Comparison of ENCODE assay signal across 23 cellular contexts in the genomic region with DNA sequence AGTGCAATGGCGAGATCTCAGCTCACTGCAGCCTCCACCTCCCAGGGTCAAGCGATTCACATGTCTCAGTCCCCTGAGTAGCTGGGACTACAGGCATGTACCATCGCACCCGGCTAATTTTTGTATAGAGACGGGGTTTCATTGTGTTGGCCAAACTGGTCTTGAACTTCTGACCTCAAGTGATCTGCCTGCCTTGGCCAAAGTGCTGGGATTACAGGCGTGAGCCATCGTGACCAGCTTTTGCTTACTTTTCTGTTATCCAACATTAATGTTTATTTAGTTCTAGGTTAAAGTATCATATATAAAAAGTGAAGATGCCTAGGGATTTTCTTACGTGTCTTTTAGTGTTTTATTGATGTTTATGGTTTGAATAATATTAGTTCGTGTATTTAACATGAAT. TPM values are rescaled to one million over a fixed set of nuclear protein-coding genes. Genes with fewer than 3 reads are reported as not detected.
"Had no signal": no experiment of that assay in that cellular context is flagged by ENCODE, and none has a peak within 500 bp of the region (broad histone marks: within the 10 kb centered on the region; RNA-seq: fewer than 3 reads in every experiment).

No MANE protein-coding gene starts in this region.

- H3K9me3 Mint-ChIP-seq: activated CD4-positive, alpha-beta memory T cell treated with anti-CD3 and anti-CD28 coated beads for 36 hours; activated naive CD4-positive, alpha-beta T cell treated with anti-CD3 and anti-CD28 coated beads for 36 hours; activated T-helper 2 cell treated with anti-CD3 and anti-CD28 coated beads, Interferon-gamma antibody, Interleukin-2, Interleukin-4, amounts not matched to agents 10 μg/mL and 5 μg/mL and 100 μg/mL, durations not matched to agents 14 hours and 24 hours and 36 hours; endodermal cell; nephron; stimulated activated effector memory CD8-positive, alpha-beta T cell treated with anti-CD3 and anti-CD28 coated beads, Interleukin-12 subunit alpha, Interleukin-12 subunit beta, amount 100 ng/mL, for 72 hours had no signal

- H3K4me1 Mint-ChIP-seq: activated CD8-positive, alpha-beta memory T cell treated with anti-CD3 and anti-CD28 coated beads, Interleukin-2, amount 10 ng/mL, durations not matched to agents 7 days and 5 days; endodermal cell; stimulated activated effector memory CD8-positive, alpha-beta T cell treated with anti-CD3 and anti-CD28 coated beads, Interleukin-12 subunit alpha, Interleukin-12 subunit beta, amount 100 ng/mL, for 72 hours had no signal

- H3K4me3 ChIP-seq: ascending aorta, dorsolateral prefrontal cortex had no signal

- ATAC-seq: activated CD8-positive, alpha-beta memory T cell treated with anti-CD3 and anti-CD28 coated beads, Interleukin-2, amount 10 ng/mL, durations not matched to agents 7 days and 5 days; sciatic nerve; stimulated activated effector memory CD8-positive, alpha-beta T cell treated with anti-CD3 and anti-CD28 coated beads, Interleukin-12 subunit alpha, Interleukin-12 subunit beta, amount 100 ng/mL, for 72 hours had no signal

- H3K9me3 ChIP-seq: ascending aorta had no signal

- H3K27me3 ChIP-seq: ascending aorta, dorsolateral prefrontal cortex had no signal

- DNase-seq: activated CD4-positive, alpha-beta memory T cell treated with anti-CD3 and anti-CD28 coated beads for 36 hours; activated CD4-positive, alpha-beta T cell treated with anti-CD3 and anti-CD28 coated beads for 1 hour; activated CD8-positive, alpha-beta memory T cell treated with anti-CD3 and anti-CD28 coated beads, Interleukin-2, amount 10 ng/mL, durations not matched to agents 7 days and 5 days; activated naive CD4-positive, alpha-beta T cell treated with anti-CD3 and anti-CD28 coated beads for 36 hours; activated T-cell treated with anti-CD3 and anti-CD28 coated beads, Interleukin-2, amount 50 U/mL, for 1 hour; dorsolateral prefrontal cortex; endodermal cell; erythroblast; nucleus accumbens; stimulated activated CD4-positive, alpha-beta T cell treated with anti-CD3 and anti-CD28 coated beads, Interleukin-12 subunit alpha, Interleukin-12 subunit beta, amount 100 ng/mL, for 4 hours; stimulated activated CD4-positive, alpha-beta T cell treated with anti-CD3 and anti-CD28 coated beads, Interleukin-2, amount 100 ng/mL, for 24 hours; T-helper 1 cell; T1000 had no signal

- H3K36me3 Mint-ChIP-seq: activated CD4-positive, alpha-beta memory T cell treated with anti-CD3 and anti-CD28 coated beads for 36 hours; activated CD8-positive, alpha-beta memory T cell treated with anti-CD3 and anti-CD28 coated beads, Interleukin-2, amount 10 ng/mL, durations not matched to agents 7 days and 5 days; stimulated activated effector memory CD8-positive, alpha-beta T cell treated with anti-CD3 and anti-CD28 coated beads, Interleukin-12 subunit alpha, Interleukin-12 subunit beta, amount 100 ng/mL, for 72 hours had no signal

- H3K27me3 Mint-ChIP-seq: activated CD4-positive, alpha-beta memory T cell treated with anti-CD3 and anti-CD28 coated beads for 36 hours; activated CD8-positive, alpha-beta memory T cell treated with anti-CD3 and anti-CD28 coated beads, Interleukin-2, amount 10 ng/mL, durations not matched to agents 7 days and 5 days had no signal

- H3K4me3 Mint-ChIP-seq: activated CD4-positive, alpha-beta memory T cell treated with anti-CD3 and anti-CD28 coated beads for 36 hours; activated CD8-positive, alpha-beta memory T cell treated with anti-CD3 and anti-CD28 coated beads, Interleukin-2, amount 10 ng/mL, durations not matched to agents 7 days and 5 days; activated naive CD4-positive, alpha-beta T cell treated with anti-CD3 and anti-CD28 coated beads for 36 hours; endodermal cell; nephron; stimulated activated effector memory CD8-positive, alpha-beta T cell treated with anti-CD3 and anti-CD28 coated beads, Interleukin-12 subunit alpha, Interleukin-12 subunit beta, amount 100 ng/mL, for 72 hours had no signal

- H3K27ac ChIP-seq: ascending aorta, dorsolateral prefrontal cortex had no signal

- H3K36me3 ChIP-seq: ascending aorta had no signal

- H3K27ac Mint-ChIP-seq: activated CD4-positive, alpha-beta memory T cell treated with anti-CD3 and anti-CD28 coated beads for 36 hours; activated CD8-positive, alpha-beta memory T cell treated with anti-CD3 and anti-CD28 coated beads, Interleukin-2, amount 10 ng/mL, durations not matched to agents 7 days and 5 days; activated naive CD4-positive, alpha-beta T cell treated with anti-CD3 and anti-CD28 coated beads for 36 hours; activated T-helper 2 cell treated with anti-CD3 and anti-CD28 coated beads, Interferon-gamma antibody, Interleukin-2, Interleukin-4, amounts not matched to agents 10 μg/mL and 5 μg/mL and 100 μg/mL, durations not matched to agents 14 hours and 24 hours and 36 hours; endodermal cell; stimulated activated effector memory CD8-positive, alpha-beta T cell treated with anti-CD3 and anti-CD28 coated beads, Interleukin-12 subunit alpha, Interleukin-12 subunit beta, amount 100 ng/mL, for 72 hours had no signal

RNA-seq across cellular contexts. Expression of a gene that starts 54.3 kb away (rescaled TPM):
- total RNA-seq: activated CD4-positive, alpha-beta memory T cell treated with anti-CD3 and anti-CD28 coated beads for 36 hours; activated CD8-positive, alpha-beta memory T cell treated with anti-CD3 and anti-CD28 coated beads, Interleukin-2, amount 10 ng/mL, durations not matched to agents 7 days and 5 days; activated naive CD4-positive, alpha-beta T cell treated with anti-CD3 and anti-CD28 coated beads for 36 hours; activated T-helper 2 cell treated with anti-CD3 and anti-CD28 coated beads, Interferon-gamma antibody, Interleukin-2, Interleukin-4, amounts not matched to agents 10 μg/mL and 5 μg/mL and 100 μg/mL, durations not matched to agents 14 hours and 24 hours and 36 hours; ascending aorta; dorsolateral prefrontal cortex; endodermal cell; kidney epithelial cell; lower leg skin; mesenteric fat pad; pulmonary artery endothelial cell; sciatic nerve; ureter had no signal
